16 cellular contexts compared by ENCODE assay signal in genomic region chr11:45794169-45794568, GRCh38. TPM values are rescaled to one million over a fixed set of nuclear protein-coding genes. Genes with fewer than 3 reads are reported as not detected.
DNase-seq lines count a peak whose midpoint lies in the region; ATAC-seq, FAIRE-seq and TF ChIP-seq lines count a peak whose summit lies in the region.
"Had no signal": no experiment of that assay in that cellular context is flagged by ENCODE, and none has a peak within 500 bp of the region (broad histone marks: within the 10 kb centered on the region; RNA-seq: fewer than 3 reads in every experiment).

No MANE protein-coding gene starts in this region.

- TF ChIP-seq EP300 in HepG2 (IDR thresholded peaks at IDR 0.05; ENCODE audit: low read depth in 2 of 2, low read length in 2 of 2) (no peak), HepG2 (CRISPR knock-in tag; IDR thresholded peaks at IDR 0.05; ENCODE audit: borderline replicate concordance) (no peak)

- H3K27ac Mint-ChIP-seq in effector memory CD8-positive, alpha-beta T cell, result no peak overlapping the region
- H3K27ac Mint-ChIP-seq: activated naive CD4-positive, alpha-beta T cell treated with anti-CD3 and anti-CD28 coated beads, Interleukin-2, amount 10 ng/mL, durations not matched to agents 7 days and 5 days; CD8-positive, alpha-beta T cell; T-cell had no signal

- intact Hi-C loops in HepG2 (cut with micrococcal nuclease; ENCODE audit: unreplicated experiment), result no loop called here
- intact Hi-C loops in mammary epithelial cell (cut with micrococcal nuclease), result no loop called here

- no peaks in the 10 kb centered on the region for H3K9me3 Mint-ChIP-seq in effector memory CD8-positive, alpha-beta T cell
- H3K9me3 Mint-ChIP-seq: activated naive CD4-positive, alpha-beta T cell treated with anti-CD3 and anti-CD28 coated beads, Interleukin-2, amount 10 ng/mL, durations not matched to agents 7 days and 5 days; activated T-cell treated with anti-CD3 and anti-CD28 coated beads, Interleukin-2, amount 50 U/mL, for 4 hours; CD8-positive, alpha-beta T cell; T-cell had no signal

- H3K27ac ChIP-seq in HepG2 (ENCODE audit: extremely low read length, insufficient read depth, low read length), result no peak overlapping the region
- no peak overlapping the region for H3K27ac ChIP-seq in mammary epithelial cell (ENCODE audit: insufficient read depth, low read depth, low read length)
- H3K27ac ChIP-seq: suprapubic skin had no signal

- H3K36me3 Mint-ChIP-seq in effector memory CD8-positive, alpha-beta T cell (ENCODE audit: insufficient read depth), result no peaks in the 10 kb centered on the region
- H3K36me3 Mint-ChIP-seq: activated naive CD4-positive, alpha-beta T cell treated with anti-CD3 and anti-CD28 coated beads, Interleukin-2, amount 10 ng/mL, durations not matched to agents 7 days and 5 days; CD8-positive, alpha-beta T cell; T-cell had no signal

- H3K4me3 ChIP-seq in HepG2 (replicated peaks in 1 of 3; ENCODE audit: insufficient read depth in 1 of 3, low read depth in 2 of 3, low read length in 3 of 3) (no peak overlapping the region), mammary epithelial cell (replicated peaks in 1 of 3; ENCODE audit: insufficient read depth in 1 of 3, low read depth in 2 of 3, low read length in 3 of 3) (no peak overlapping the region)
- H3K4me3 ChIP-seq: suprapubic skin had no signal

- dilution Hi-C loops in mammary epithelial cell (cut with HindIII; ENCODE audit: low sequenced_read_pairs), result loop anchor here (5.0 kb wide), 1 partner anchor 72 kb away; no protein-coding TSS in a partner anchor

- 0% methylated on average over 3 of the region's 3 CpGs for WGBS in HepG2 (ENCODE audit: low lambda C conversion rate)
- WGBS in mammary epithelial cell (ENCODE audit: low coverage, missing lambda C conversion rate), result 100% methylated on average over 3 of the region's 3 CpGs

- H3K27me3 ChIP-seq in HepG2 (ENCODE audit: control insufficient read depth in 1 of 2, insufficient read depth in 2 of 2, low read length in 2 of 2) (peaks cover 0 to 14% of the 10 kb centered on the region in 2 experiments; a peak in 2 of 5 replicates), mammary epithelial cell (ENCODE audit: insufficient read depth, low read length) (no peaks in the 10 kb centered on the region)

- no peak for TF ChIP-seq CTCF in HepG2 (CRISPR knock-in tag; IDR thresholded peaks at IDR 0.05)
- TF ChIP-seq CTCF in mammary epithelial cell (conservative IDR thresholded peaks at IDR 0.05 in 1 of 2, IDR thresholded peaks at IDR 0.05 in 1 of 2; ENCODE audit: extremely low read depth in 1 of 2, insufficient read depth in 1 of 2, low read depth in 1 of 2, low read length in 2 of 2), result no peak

- H3K36me3 ChIP-seq in HepG2 (replicated peaks in 1 of 2; ENCODE audit: control insufficient read depth in 1 of 2, insufficient read depth in 2 of 2, low read length in 2 of 2) (no peaks in the 10 kb centered on the region), mammary epithelial cell (ENCODE audit: insufficient read depth, low read length) (no peaks in the 10 kb centered on the region)
- H3K36me3 ChIP-seq: suprapubic skin had no signal

- H3K9ac ChIP-seq in HepG2 (ENCODE audit: insufficient read depth, low read depth, low read length) (no peak overlapping the region), mammary epithelial cell (ENCODE audit: insufficient read depth, low read length) (no peak overlapping the region)

- no peaks in the 10 kb centered on the region for H3K79me2 ChIP-seq in HepG2 (ENCODE audit: insufficient read depth, low read length)
- H3K79me2 ChIP-seq in mammary epithelial cell (ENCODE audit: insufficient read depth, low read length), result no peaks in the 10 kb centered on the region

- no peak for FAIRE-seq in HepG2 (lab: Jason Lieb, UNC)
- FAIRE-seq: astrocyte had no signal

- in situ Hi-C loops in HepG2 (cut with HindIII; ENCODE audit: extremely low pct_ligation_motif_present, low pct_unique_long_range_greater_than_20kb) (no loop called here), mammary epithelial cell (cut with MboI; ENCODE audit: low sequenced_read_pairs in 2 of 2) (no loop called here)

- no peak for TF ChIP-seq RAD21 in HepG2 (CRISPR knock-in tag; IDR thresholded peaks at IDR 0.05)

- CTCF ChIA-PET in HepG2 (lab: Yijun Ruan, JAX; ENCODE audit: low intra/inter-chr PET ratio, low total read pairs), result no interaction called here
- CTCF ChIA-PET in mammary epithelial cell (lab: Charles Lee; ENCODE audit: low non-redundant PET), result no interaction called here

- POLR2A ChIA-PET in HepG2 (lab: Yijun Ruan, JAX), result no interaction called here

- H4K20me1 ChIP-seq in HepG2 (ENCODE audit: insufficient read depth, low read length) (no peaks in the 10 kb centered on the region), mammary epithelial cell (ENCODE audit: insufficient read depth, low read length) (no peaks in the 10 kb centered on the region)

- no peak overlapping the region for H2AFZ ChIP-seq in HepG2 (ENCODE audit: low read length)
- no peak overlapping the region for H2AFZ ChIP-seq in mammary epithelial cell (ENCODE audit: low read depth, low read length)

- H3K4me1 Mint-ChIP-seq in effector memory CD8-positive, alpha-beta T cell (ENCODE audit: low read depth in 2 of 2), result no peaks in the 10 kb centered on the region
- H3K4me1 Mint-ChIP-seq: activated naive CD4-positive, alpha-beta T cell treated with anti-CD3 and anti-CD28 coated beads, Interleukin-2, amount 10 ng/mL, durations not matched to agents 7 days and 5 days; T-cell had no signal

- BruUV-seq in HepG2 (replicated peaks; lab: Mats Ljungman, UMichigan) (no TSS peak), mammary epithelial cell (replicated peaks; lab: Mats Ljungman, UMichigan) (no TSS peak)

- H3K27me3 Mint-ChIP-seq in effector memory CD8-positive, alpha-beta T cell, result peaks cover 6 to 37% of the 10 kb centered on the region in 2 donors

- H3K4me2 ChIP-seq in HepG2 (ENCODE audit: low read depth, low read length) (no peak overlapping the region), mammary epithelial cell (ENCODE audit: insufficient read depth, low read depth, low read length) (no peak overlapping the region)

- DNase-seq in DMS153 (lab: John Stamatoyannopoulos, UW) (peak; percentile 80), NCI-H146 treated with DMSO at 0.1 percent for 48 hours (lab: John Stamatoyannopoulos, UW; ENCODE audit: unreplicated experiment) (peak; percentile 94), NCI-H774 (lab: John Stamatoyannopoulos, UW) (peak; percentile 63), HepG2 (ENCODE audit: low spot score) (no peak), amniotic stem cell (lab: John Stamatoyannopoulos, UW) (no peak), mammary epithelial cell (no peak)
- no peak for DNase-seq in effector memory CD8-positive, alpha-beta T cell
- DNase-seq: activated CD4-positive, alpha-beta T cell treated with anti-CD3 and anti-CD28 coated beads, Interleukin-2, amount 50 U/mL, for 4 hours; activated T-cell treated with anti-CD3 and anti-CD28 coated beads, Interleukin-2, amount 50 U/mL, for 4 hours; CD8-positive, alpha-beta T cell; KG1; T-cell had no signal

- H3K4me3 Mint-ChIP-seq in effector memory CD8-positive, alpha-beta T cell, result no peak overlapping the region
- H3K4me3 Mint-ChIP-seq: activated naive CD4-positive, alpha-beta T cell treated with anti-CD3 and anti-CD28 coated beads, Interleukin-2, amount 10 ng/mL, durations not matched to agents 7 days and 5 days; activated T-cell treated with anti-CD3 and anti-CD28 coated beads, Interleukin-2, amount 50 U/mL, for 4 hours; CD8-positive, alpha-beta T cell; T-cell had no signal

- ATAC-seq in HepG2 (peak; percentile 33; the same call in 2 of the 3 replicates), HG03159 (IDR thresholded peaks at IDR 0.05; ENCODE audit: unreplicated experiment) (no peak)
- no peak for ATAC-seq in effector memory CD8-positive, alpha-beta T cell (replicated peaks)
- ATAC-seq: activated T-cell treated with anti-CD3 and anti-CD28 coated beads, Interleukin-2, amount 50 U/mL, for 4 hours; CD8-positive, alpha-beta T cell; T-cell had no signal

- H3K9me3 ChIP-seq in HepG2 (ENCODE audit: low read length), result no peaks in the 10 kb centered on the region
- no peaks in the 10 kb centered on the region for H3K9me3 ChIP-seq in mammary epithelial cell (replicated peaks; ENCODE audit: insufficient read depth, low read length)
- H3K9me3 ChIP-seq: suprapubic skin had no signal

- peaks cover 29% of the 10 kb centered on the region for H3K4me1 ChIP-seq in HepG2 (ENCODE audit: insufficient read depth, low read length)
- H3K4me1 ChIP-seq in mammary epithelial cell (ENCODE audit: insufficient read depth, low read length), result no peaks in the 10 kb centered on the region
- H3K4me1 ChIP-seq: suprapubic skin had no signal

- no peak for TF ChIP-seq POLR2A in HepG2 (IDR thresholded peaks at IDR 0.05; ENCODE audit: insufficient read depth in 1 of 2, low read depth in 2 of 2, low read length in 2 of 2)

RNA-seq across cellular contexts. Expression of gene SLC35C1, which starts 10.8 kb away (rescaled TPM):
- 6.1 and 7.0 TPM in 2 replicates for total RNA-seq in HepG2 (2016; rRNA removed; fragmentation: Illumina TruSeq; extraction: Trizol)
- 2.8 and 3.3 TPM in 2 replicates for total RNA-seq in HepG2 (2016; cell fraction: cytosol; rRNA removed; fragmentation: Illumina TruSeq; extraction: Trizol; ENCODE audit: low read depth)
- 5.8 and 7.5 TPM in 2 replicates for total RNA-seq in HepG2 (2016; cell fraction: insoluble cytoplasmic fraction; rRNA removed; fragmentation: Illumina TruSeq; extraction: Trizol)
- 9.9 and 10.1 TPM in 2 replicates for total RNA-seq in HepG2 (2016; cell fraction: membrane; rRNA removed; fragmentation: Illumina TruSeq; extraction: Trizol)
- total RNA-seq in HepG2 (2016; cell fraction: nucleus; rRNA removed; fragmentation: Illumina TruSeq; extraction: Trizol), result 8.9 and 10.1 TPM in 2 replicates
- polyA plus RNA-seq in HepG2 (2011; rRNA removed), result 2.6 and 2.9 TPM in 2 replicates
- 1.8 and 3.3 TPM in 2 replicates for polyA plus RNA-seq in HepG2 (2011; cell fraction: cytosol; rRNA removed)
- polyA plus RNA-seq in HepG2 (2011; cell fraction: nucleus; rRNA removed), result 5.3 and 6.1 TPM in 2 replicates
- 5.5 and 7.2 TPM in 2 replicates for polyA plus RNA-seq in HepG2 (2012)
- polyA plus RNA-seq in HepG2 (2016; cell fraction: cytosol; fragmentation: Illumina TruSeq; extraction: Trizol; ENCODE audit: low read depth), result 4.4 and 5.2 TPM in 2 replicates
- polyA plus RNA-seq in HepG2 (2016; cell fraction: insoluble cytoplasmic fraction; fragmentation: Illumina TruSeq; extraction: Trizol; ENCODE audit: low read depth), result 8.6 and 9.4 TPM in 2 replicates
- 10.8 and 11.1 TPM in 2 replicates for polyA plus RNA-seq in HepG2 (2016; cell fraction: membrane; fragmentation: Illumina TruSeq; extraction: Trizol; ENCODE audit: low read depth)
- 11.8 and 12.4 TPM in 2 replicates for polyA plus RNA-seq in HepG2 (2016; cell fraction: nucleus; fragmentation: Illumina TruSeq; extraction: Trizol; ENCODE audit: insufficient read depth, low read depth)
- 22.9 and 26.1 TPM in 2 replicates for polyA minus RNA-seq in HepG2 (2011; rRNA and poly(A)+ RNA removed; ENCODE audit: low replicate concordance)
- polyA minus RNA-seq in HepG2 (2011; cell fraction: cytosol; rRNA and poly(A)+ RNA removed), result 6.5 and 8.0 TPM in 2 replicates
- 3.4 and 5.5 TPM in 2 replicates for polyA minus RNA-seq in HepG2 (2011; cell fraction: nucleus; rRNA and poly(A)+ RNA removed)
- total RNA-seq in mammary epithelial cell, result 10 to 100 TPM; 11.2 to 18.0 TPM
- polyA plus RNA-seq in mammary epithelial cell, result 10.5 TPM
- 11.1 TPM for polyA minus RNA-seq in mammary epithelial cell

RNA-seq across cellular contexts. Expression of gene CRY2, which starts 53.1 kb away (rescaled TPM):
- total RNA-seq in HepG2 (2016; rRNA removed; fragmentation: Illumina TruSeq; extraction: Trizol), result 8.8 and 12.2 TPM in 2 replicates
- 8.5 and 9.2 TPM in 2 replicates for total RNA-seq in HepG2 (2016; cell fraction: cytosol; rRNA removed; fragmentation: Illumina TruSeq; extraction: Trizol; ENCODE audit: low read depth)
- total RNA-seq in HepG2 (2016; cell fraction: insoluble cytoplasmic fraction; rRNA removed; fragmentation: Illumina TruSeq; extraction: Trizol), result 7.8 and 11.7 TPM in 2 replicates
- 7.7 and 7.9 TPM in 2 replicates for total RNA-seq in HepG2 (2016; cell fraction: membrane; rRNA removed; fragmentation: Illumina TruSeq; extraction: Trizol)
- total RNA-seq in HepG2 (2016; cell fraction: nucleus; rRNA removed; fragmentation: Illumina TruSeq; extraction: Trizol), result 14.4 and 18.4 TPM in 2 replicates
- polyA plus RNA-seq in HepG2 (2011; rRNA removed), result 10.0 and 10.1 TPM in 2 replicates
- 4.5 and 4.8 TPM in 2 replicates for polyA plus RNA-seq in HepG2 (2011; cell fraction: cytosol; rRNA removed)
- 42.1 and 49.3 TPM in 2 replicates for polyA plus RNA-seq in HepG2 (2011; cell fraction: nucleus; rRNA removed)
- 8.4 and 8.8 TPM in 2 replicates for polyA plus RNA-seq in HepG2 (2012)
- 0.70 and 0.83 TPM in 2 replicates for polyA plus RNA-seq in HepG2 (2016; cell fraction: cytosol; fragmentation: Illumina TruSeq; extraction: Trizol; ENCODE audit: low read depth)
- 6.0 and 7.6 TPM in 2 replicates for polyA plus RNA-seq in HepG2 (2016; cell fraction: insoluble cytoplasmic fraction; fragmentation: Illumina TruSeq; extraction: Trizol; ENCODE audit: low read depth)
- polyA plus RNA-seq in HepG2 (2016; cell fraction: membrane; fragmentation: Illumina TruSeq; extraction: Trizol; ENCODE audit: low read depth), result 1.9 and 2.1 TPM in 2 replicates
- polyA plus RNA-seq in HepG2 (2016; cell fraction: nucleus; fragmentation: Illumina TruSeq; extraction: Trizol; ENCODE audit: insufficient read depth, low read depth), result 27.9 and 28.8 TPM in 2 replicates
- polyA minus RNA-seq in HepG2 (2011; rRNA and poly(A)+ RNA removed; ENCODE audit: low replicate concordance), result 28.6 and 30.6 TPM in 2 replicates
- 7.2 and 7.8 TPM in 2 replicates for polyA minus RNA-seq in HepG2 (2011; cell fraction: cytosol; rRNA and poly(A)+ RNA removed)
- 25.4 and 26.0 TPM in 2 replicates for polyA minus RNA-seq in HepG2 (2011; cell fraction: nucleus; rRNA and poly(A)+ RNA removed)
- 10 to 100 TPM; 13.2 to 14.0 TPM for total RNA-seq in mammary epithelial cell
- polyA plus RNA-seq in mammary epithelial cell, result 5.2 TPM
- 19.6 TPM for polyA minus RNA-seq in mammary epithelial cell

Comparison
In these comparisons a context has a peak if more than half of its experiments do, and no peak if none do; other contexts are left out.
1. DNase-seq: peak in DMS153 (single experiment), NCI-H146 treated with DMSO at 0.1 percent for 48 hours (single experiment) and NCI-H774 (single experiment); none in HepG2 (single experiment), amniotic stem cell (single experiment), effector memory CD8-positive, alpha-beta T cell (0 of 3) and mammary epithelial cell (single experiment).